Comparison of ENCODE assay signal across 17 cellular contexts in the genomic region with DNA sequence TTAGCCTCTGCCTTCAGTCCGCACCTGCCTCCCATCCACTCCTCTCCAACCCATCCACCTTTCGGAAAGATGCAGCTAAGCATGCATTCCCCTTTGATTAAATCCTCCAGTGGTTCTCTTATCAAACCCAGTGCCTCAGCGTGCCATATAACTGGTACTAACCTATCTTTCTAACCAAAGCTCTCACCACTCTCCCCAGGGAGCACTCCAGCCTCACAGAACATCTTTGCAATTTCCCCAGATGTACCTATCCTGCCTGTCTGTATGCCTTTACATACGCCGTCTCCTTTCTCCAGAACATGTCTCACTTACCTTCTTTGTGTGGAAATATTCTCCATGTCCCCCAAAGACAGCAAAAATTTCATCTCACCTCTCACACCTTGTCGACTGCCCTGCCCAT.
DNase-seq lines count a peak whose midpoint lies in the region; ATAC-seq and TF ChIP-seq lines count a peak whose summit lies in the region.
"Had no signal": no experiment of that assay in that cellular context is flagged by ENCODE, and none has a peak within 500 bp of the region (broad histone marks: within the 10 kb centered on the region; RNA-seq: fewer than 3 reads in every experiment).

No MANE protein-coding gene starts in this region.

- TF ChIP-seq CTCF in osteocyte (IDR thresholded peaks at IDR 0.05), result no peak

- CTCF ChIA-PET in activated naive CD4-positive, alpha-beta T cell treated with anti-CD3 and anti-CD28 coated beads, Interleukin-2, amount 10 ng/mL, durations not matched to agents 7 days and 5 days (lab: Charles Lee), result interaction anchor here (1.2 to 3.6 kb wide), 2 partner anchors 156 to 338 kb away, joined by 4 to 18 read pairs; no protein-coding TSS in a partner anchor

- no peak for DNase-seq in activated naive CD4-positive, alpha-beta T cell treated with anti-CD3 and anti-CD28 coated beads, Interleukin-2, amount 10 ng/mL, durations not matched to agents 7 days and 5 days
- DNase-seq in activated naive CD4-positive, alpha-beta T cell (lab: John Stamatoyannopoulos, UW), result no peak
- DNase-seq in NCI-H187 (lab: John Stamatoyannopoulos, UW) (peak; percentile 71 to 80), osteocyte (ENCODE audit: extremely low spot score, unreplicated experiment) (no peak), nucleus accumbens (lab: John Stamatoyannopoulos, UW) (no peak), NCI-H748 (lab: John Stamatoyannopoulos, UW; ENCODE audit: unreplicated experiment) (no peak)
- no peak for DNase-seq in central memory CD8-positive, alpha-beta T cell (ENCODE audit: low spot score in 2 of 2)
- DNase-seq: CD4-positive, alpha-beta memory T cell; DMS153; HCEC 1CT; NCI-H1694 treated with DMSO at 0.1 percent for 48 hours; NCI-H345; NCI-H526 treated with DMSO at 0.1 percent for 48 hours; NK-92 treated with Interleukin-12 subunit alpha and Interleukin-12 subunit beta, amount 100 ng/mL, for 24 hours had no signal

- H3K27ac Mint-ChIP-seq in activated naive CD4-positive, alpha-beta T cell treated with anti-CD3 and anti-CD28 coated beads, Interleukin-2, amount 10 ng/mL, durations not matched to agents 7 days and 5 days, result peak overlapping the region; percentile 24
- peak overlapping the region; percentile 1 for H3K27ac Mint-ChIP-seq in central memory CD8-positive, alpha-beta T cell (ENCODE audit: low read depth)
- H3K27ac Mint-ChIP-seq in osteocyte (ENCODE audit: unreplicated experiment), result no peak overlapping the region
- H3K27ac Mint-ChIP-seq: B cell, GM23338 had no signal

- H3K36me3 Mint-ChIP-seq in activated naive CD4-positive, alpha-beta T cell treated with anti-CD3 and anti-CD28 coated beads, Interleukin-2, amount 10 ng/mL, durations not matched to agents 7 days and 5 days, result no peaks in the 10 kb centered on the region
- no peaks in the 10 kb centered on the region for H3K36me3 Mint-ChIP-seq in central memory CD8-positive, alpha-beta T cell (ENCODE audit: insufficient read depth)
- no peaks in the 10 kb centered on the region for H3K36me3 Mint-ChIP-seq in osteocyte (ENCODE audit: unreplicated experiment)
- H3K36me3 Mint-ChIP-seq: CD4-positive, alpha-beta memory T cell had no signal

- H3K9me3 Mint-ChIP-seq in activated naive CD4-positive, alpha-beta T cell treated with anti-CD3 and anti-CD28 coated beads, Interleukin-2, amount 10 ng/mL, durations not matched to agents 7 days and 5 days, result no peaks in the 10 kb centered on the region
- H3K9me3 Mint-ChIP-seq in central memory CD8-positive, alpha-beta T cell, result no peaks in the 10 kb centered on the region
- no peaks in the 10 kb centered on the region for H3K9me3 Mint-ChIP-seq in osteocyte (ENCODE audit: unreplicated experiment)
- H3K9me3 Mint-ChIP-seq: CD4-positive, alpha-beta memory T cell; GM23338 had no signal

- peaks cover 5% of the 10 kb centered on the region for H3K4me1 Mint-ChIP-seq in activated naive CD4-positive, alpha-beta T cell treated with anti-CD3 and anti-CD28 coated beads, Interleukin-2, amount 10 ng/mL, durations not matched to agents 7 days and 5 days
- H3K4me1 Mint-ChIP-seq in central memory CD8-positive, alpha-beta T cell, result peaks cover 11% of the 10 kb centered on the region
- no peaks in the 10 kb centered on the region for H3K4me1 Mint-ChIP-seq in osteocyte (ENCODE audit: unreplicated experiment)

- ATAC-seq in central memory CD8-positive, alpha-beta T cell (replicated peaks; ENCODE audit: extremely low read depth, poor library complexity, severe bottlenecking), result no peak
- ATAC-seq: GM23338, Right ventricle myocardium inferior had no signal

- no peak overlapping the region for H3K4me3 Mint-ChIP-seq in activated naive CD4-positive, alpha-beta T cell treated with anti-CD3 and anti-CD28 coated beads, Interleukin-2, amount 10 ng/mL, durations not matched to agents 7 days and 5 days
- no peak overlapping the region for H3K4me3 Mint-ChIP-seq in central memory CD8-positive, alpha-beta T cell
- no peak overlapping the region for H3K4me3 Mint-ChIP-seq in osteocyte (ENCODE audit: unreplicated experiment)
- H3K4me3 Mint-ChIP-seq: B cell; CD4-positive, alpha-beta memory T cell; GM23338 had no signal

- H3K27me3 Mint-ChIP-seq in activated naive CD4-positive, alpha-beta T cell treated with anti-CD3 and anti-CD28 coated beads, Interleukin-2, amount 10 ng/mL, durations not matched to agents 7 days and 5 days, result peaks cover 30% of the 10 kb centered on the region
- peaks cover 10% of the 10 kb centered on the region for H3K27me3 Mint-ChIP-seq in central memory CD8-positive, alpha-beta T cell
- peaks cover 24% of the 10 kb centered on the region for H3K27me3 Mint-ChIP-seq in osteocyte (ENCODE audit: unreplicated experiment)

Comparison
In these comparisons a context has a peak if more than half of its experiments do, and no peak if none do; other contexts are left out.
1. DNase-seq: peak in NCI-H187 (2 of 2); none in activated naive CD4-positive, alpha-beta T cell treated with anti-CD3 and anti-CD28 coated beads, Interleukin-2, amount 10 ng/mL, durations not matched to agents 7 days and 5 days (single experiment), activated naive CD4-positive, alpha-beta T cell (0 of 4), central memory CD8-positive, alpha-beta T cell (0 of 2), osteocyte (single experiment), nucleus accumbens (0 of 56) and NCI-H748 (single experiment).